Comparison of ENCODE assay signal across 9 cellular contexts in the genomic region with DNA sequence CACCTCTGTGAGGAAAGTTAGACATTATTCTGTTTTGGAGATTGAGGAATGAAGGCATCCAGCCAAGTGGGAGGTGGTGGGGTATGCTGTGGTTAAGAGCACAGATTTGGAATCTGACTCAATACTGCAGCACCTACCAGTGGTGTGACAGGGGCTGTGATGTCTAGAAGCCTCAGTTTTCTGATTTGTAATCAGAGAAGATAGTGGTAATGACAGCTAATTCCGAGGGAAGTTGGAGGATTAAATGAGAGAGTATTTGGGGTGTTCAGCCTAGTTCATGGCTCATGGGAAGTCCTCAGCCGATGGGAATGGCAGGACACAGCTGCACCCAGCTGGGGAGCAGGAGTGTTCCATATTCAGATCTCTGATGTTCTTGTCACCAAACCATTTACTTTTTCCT. TPM values are rescaled to one million over a fixed set of nuclear protein-coding genes. Genes with fewer than 3 reads are reported as not detected.
A peak's percentile ranks its signal among the peaks of the same experiment; 100 is the strongest.
DNase-seq lines count a peak whose midpoint lies in the region; ATAC-seq, FAIRE-seq and TF ChIP-seq lines count a peak whose summit lies in the region.
"Had no signal": no experiment of that assay in that cellular context is flagged by ENCODE, and none has a peak within 500 bp of the region (broad histone marks: within the 10 kb centered on the region; RNA-seq: fewer than 3 reads in every experiment).

No MANE protein-coding gene starts in this region.

- no peaks in the 10 kb centered on the region for H3K9me3 Mint-ChIP-seq in astrocyte (ENCODE audit: unreplicated experiment)

- H3K4me3 Mint-ChIP-seq in astrocyte (ENCODE audit: unreplicated experiment): peak overlapping the region; percentile 28

- H3K9me3 ChIP-seq in astrocyte (ENCODE audit: insufficient read depth, low read depth, low read length): no peaks in the 10 kb centered on the region
- H3K9me3 ChIP-seq in liver (ENCODE audit: control insufficient read depth in 4 of 4, low read length in 3 of 4): no peaks in the 10 kb centered on the region
- H3K9me3 ChIP-seq: pancreas had no signal

- no peaks in the 10 kb centered on the region for H4K20me1 ChIP-seq in astrocyte (ENCODE audit: insufficient read depth, low read length)

- ATAC-seq in GM18907 (IDR thresholded peaks at IDR 0.05; ENCODE audit: unreplicated experiment) (no peak), GM18520 (IDR thresholded peaks at IDR 0.05; ENCODE audit: unreplicated experiment) (no peak), HG03565 (IDR thresholded peaks at IDR 0.05; ENCODE audit: unreplicated experiment) (no peak)

- H3K36me3 Mint-ChIP-seq in astrocyte (ENCODE audit: low read depth, unreplicated experiment): peaks cover 19% of the 10 kb centered on the region

- H3K27me3 ChIP-seq in astrocyte (ENCODE audit: insufficient read depth, low read length) (no peaks in the 10 kb centered on the region), liver (ENCODE audit: control insufficient read depth in 4 of 4, insufficient read depth in 4 of 4, low read length in 3 of 4) (no peaks in the 10 kb centered on the region)
- H3K27me3 ChIP-seq: pancreas had no signal

- no peak overlapping the region for H2AFZ ChIP-seq in astrocyte (ENCODE audit: low read depth, low read length)

- WGBS in liver: 73% methylated on average over 2 of the region's 2 CpGs

- no peak overlapping the region for H3K9ac ChIP-seq in astrocyte (ENCODE audit: low read length)
- H3K9ac ChIP-seq in liver (ENCODE audit: low read depth in 1 of 2, low read length in 2 of 2): no peak overlapping the region

- peaks cover 24% of the 10 kb centered on the region for H3K4me1 Mint-ChIP-seq in astrocyte (ENCODE audit: low read depth, unreplicated experiment)

- FAIRE-seq in astrocyte (lab: Jason Lieb, UNC): peak; percentile 55
- FAIRE-seq: pancreas had no signal

- H3K27ac ChIP-seq in astrocyte (ENCODE audit: low read depth, low read length): peak overlapping the region; percentile 15
- no peak overlapping the region for H3K27ac ChIP-seq in liver (ENCODE audit: low read depth in 1 of 2, low read length in 2 of 2)
- H3K27ac ChIP-seq: pancreas had no signal

- H3K4me3 ChIP-seq in astrocyte (ENCODE audit: insufficient read depth, low read depth, low read length) (no peak overlapping the region), liver (ENCODE audit: low read depth in 1 of 3, low read length in 3 of 3) (no peak overlapping the region)
- H3K4me3 ChIP-seq: pancreas had no signal

- DNase-seq in AG09319 (ENCODE audit: extremely low read depth, low read depth) (peak; percentile 35), HCEC 1CT (peak; percentile 69), astrocyte (ENCODE audit: low read depth) (peak; percentile 72), NCI-H1105 treated with DMSO at 0.1 percent for 48 hours (lab: John Stamatoyannopoulos, UW) (no peak)
- DNase-seq: pancreas had no signal

- peaks cover 19% of the 10 kb centered on the region for H3K36me3 ChIP-seq in astrocyte (ENCODE audit: insufficient read depth, low read length)
- H3K36me3 ChIP-seq in liver (ENCODE audit: control insufficient read depth in 4 of 4, insufficient read depth in 3 of 4, low read depth in 1 of 4, low read length in 3 of 4): peaks cover 1 to 14% (median 7%) of the 10 kb centered on the region in 4 donors

- H3K27ac Mint-ChIP-seq in astrocyte (ENCODE audit: unreplicated experiment): peak overlapping the region; percentile 48

- peak; percentile 67 for TF ChIP-seq CTCF in AG09319 (IDR thresholded peaks at IDR 0.05; ENCODE audit: low read depth, low read length)
- TF ChIP-seq CTCF in astrocyte (IDR thresholded peaks at IDR 0.05; ENCODE audit: insufficient read depth, low read depth, low read length): peak; percentile 20
- TF ChIP-seq CTCF in liver (IDR thresholded peaks at IDR 0.05; ENCODE audit: low read depth, low read length, missing input control): no peak

- no peaks in the 10 kb centered on the region for H3K79me2 ChIP-seq in astrocyte (ENCODE audit: insufficient read depth, low read length)

- peak; percentile 36 to 51 for TF ChIP-seq RAD21 in liver (IDR thresholded peaks at IDR 0.05)

- H3K4me1 ChIP-seq in astrocyte (ENCODE audit: insufficient read depth, low read length) (peaks cover 9% of the 10 kb centered on the region), liver (ENCODE audit: control insufficient read depth in 4 of 4, insufficient read depth in 4 of 4, low read length in 3 of 4) (peaks cover 6 to 32% (median 27%) of the 10 kb centered on the region in 4 donors)

- no peaks in the 10 kb centered on the region for H3K27me3 Mint-ChIP-seq in astrocyte (ENCODE audit: low read depth, unreplicated experiment)

- H3K4me2 ChIP-seq in astrocyte (ENCODE audit: low read length): peak overlapping the region; percentile 45

TF ChIP-seq in liver, 16 proteins besides CTCF, POLR2A, EP300 and RAD21:
- TF ChIP-seq SP1 (IDR thresholded peaks at IDR 0.05): no peak
- TF ChIP-seq, protein P1, sequence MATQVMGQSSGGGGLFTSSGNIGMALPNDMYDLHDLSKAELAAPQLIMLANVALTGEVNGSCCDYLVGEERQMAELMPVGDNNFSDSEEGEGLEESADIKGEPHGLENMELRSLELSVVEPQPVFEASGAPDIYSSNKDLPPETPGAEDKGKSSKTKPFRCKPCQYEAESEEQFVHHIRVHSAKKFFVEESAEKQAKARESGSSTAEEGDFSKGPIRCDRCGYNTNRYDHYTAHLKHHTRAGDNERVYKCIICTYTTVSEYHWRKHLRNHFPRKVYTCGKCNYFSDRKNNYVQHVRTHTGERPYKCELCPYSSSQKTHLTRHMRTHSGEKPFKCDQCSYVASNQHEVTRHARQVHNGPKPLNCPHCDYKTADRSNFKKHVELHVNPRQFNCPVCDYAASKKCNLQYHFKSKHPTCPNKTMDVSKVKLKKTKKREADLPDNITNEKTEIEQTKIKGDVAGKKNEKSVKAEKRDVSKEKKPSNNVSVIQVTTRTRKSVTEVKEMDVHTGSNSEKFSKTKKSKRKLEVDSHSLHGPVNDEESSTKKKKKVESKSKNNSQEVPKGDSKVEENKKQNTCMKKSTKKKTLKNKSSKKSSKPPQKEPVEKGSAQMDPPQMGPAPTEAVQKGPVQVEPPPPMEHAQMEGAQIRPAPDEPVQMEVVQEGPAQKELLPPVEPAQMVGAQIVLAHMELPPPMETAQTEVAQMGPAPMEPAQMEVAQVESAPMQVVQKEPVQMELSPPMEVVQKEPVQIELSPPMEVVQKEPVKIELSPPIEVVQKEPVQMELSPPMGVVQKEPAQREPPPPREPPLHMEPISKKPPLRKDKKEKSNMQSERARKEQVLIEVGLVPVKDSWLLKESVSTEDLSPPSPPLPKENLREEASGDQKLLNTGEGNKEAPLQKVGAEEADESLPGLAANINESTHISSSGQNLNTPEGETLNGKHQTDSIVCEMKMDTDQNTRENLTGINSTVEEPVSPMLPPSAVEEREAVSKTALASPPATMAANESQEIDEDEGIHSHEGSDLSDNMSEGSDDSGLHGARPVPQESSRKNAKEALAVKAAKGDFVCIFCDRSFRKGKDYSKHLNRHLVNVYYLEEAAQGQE (IDR thresholded peaks at IDR 0.05): no peak
- no peak for TF ChIP-seq YY1 (IDR thresholded peaks at IDR 0.05)
- TF ChIP-seq EGR1 (IDR thresholded peaks at IDR 0.05; ENCODE audit: low read depth in 2 of 2): no peak
- TF ChIP-seq HNF4G (IDR thresholded peaks at IDR 0.05): no peak
- TF ChIP-seq ZBTB33 (IDR thresholded peaks at IDR 0.05): no peak
- no peak for TF ChIP-seq NR2F2 (IDR thresholded peaks at IDR 0.05)
- no peak for TF ChIP-seq HNF4A (conservative IDR thresholded peaks at IDR 0.05)
- no peak for TF ChIP-seq GABPA (IDR thresholded peaks at IDR 0.05 in 1 of 2, conservative IDR thresholded peaks at IDR 0.05 in 1 of 2)
- TF ChIP-seq RXRA (IDR thresholded peaks at IDR 0.05): no peak
- TF ChIP-seq, protein P2, sequence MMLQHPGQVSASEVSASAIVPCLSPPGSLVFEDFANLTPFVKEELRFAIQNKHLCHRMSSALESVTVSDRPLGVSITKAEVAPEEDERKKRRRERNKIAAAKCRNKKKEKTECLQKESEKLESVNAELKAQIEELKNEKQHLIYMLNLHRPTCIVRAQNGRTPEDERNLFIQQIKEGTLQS (IDR thresholded peaks at IDR 0.05): no peak
- TF ChIP-seq JUND (IDR thresholded peaks at IDR 0.05): no peak
- TF ChIP-seq FOXA2 (IDR thresholded peaks at IDR 0.05): no peak
- TF ChIP-seq MAX (IDR thresholded peaks at IDR 0.05): no peak
- TF ChIP-seq TAF1 (conservative IDR thresholded peaks at IDR 0.05): no peak
- TF ChIP-seq FOXA1 (IDR thresholded peaks at IDR 0.05): no peak

RNA-seq across cellular contexts. Expression of gene SLC9A8, which starts 9.2 kb away (rescaled TPM):
- total RNA-seq in astrocyte (6.2 and 6.9 TPM in 2 replicates), liver (1 to 10 TPM; 9.2 to 9.5 TPM)
- 1 to 10 TPM; 4.0 to 8.0 TPM for polyA plus RNA-seq in liver
